14 cellular contexts compared by ENCODE assay signal in genomic region chr2:235561450-235561849, GRCh38.
DNase-seq lines count a peak whose midpoint lies in the region; ATAC-seq and TF ChIP-seq lines count a peak whose summit lies in the region.
"Had no signal": no experiment of that assay in that cellular context is flagged by ENCODE, and none has a peak within 500 bp of the region (broad histone marks: within the 10 kb centered on the region; RNA-seq: fewer than 3 reads in every experiment).

No MANE protein-coding gene starts in this region.

- ATAC-seq in HG02970 (IDR thresholded peaks at IDR 0.05; ENCODE audit: low FRiP score, unreplicated experiment) (no peak), foreskin keratinocyte (no peak)

- no peaks in the 10 kb centered on the region for H3K27me3 Mint-ChIP-seq in osteocyte (ENCODE audit: unreplicated experiment)
- H3K27me3 Mint-ChIP-seq: CD4-positive, CD25-positive, alpha-beta regulatory T cell had no signal

- peak overlapping the region; percentile 19 for H3K27ac Mint-ChIP-seq in osteocyte (ENCODE audit: unreplicated experiment)
- H3K27ac Mint-ChIP-seq: CD4-positive, CD25-positive, alpha-beta regulatory T cell had no signal

- H3K27me3 ChIP-seq in BLaER1 treated with 17β-estradiol and CSF1 and Interleukin-3, amounts not matched to agents 10 nM and 100 nM = peaks cover 0 to 35% (median 0%) of the 10 kb centered on the region in 11 experiments; a peak in 6 of 22 replicates
- no peaks in the 10 kb centered on the region for H3K27me3 ChIP-seq in foreskin keratinocyte

- H3K36me3 Mint-ChIP-seq in osteocyte (ENCODE audit: unreplicated experiment) = no peaks in the 10 kb centered on the region
- H3K36me3 Mint-ChIP-seq: CD4-positive, CD25-positive, alpha-beta regulatory T cell had no signal

- H3K4me3 Mint-ChIP-seq in osteocyte (ENCODE audit: unreplicated experiment) = no peak overlapping the region
- H3K4me3 Mint-ChIP-seq: CD4-positive, CD25-positive, alpha-beta regulatory T cell had no signal

- peaks cover 65 to 100% (median 91%) of the 10 kb centered on the region in 11 experiments; a peak in 21 of 22 replicates for H4K20me1 ChIP-seq in BLaER1 treated with 17β-estradiol and CSF1 and Interleukin-3, amounts not matched to agents 10 nM and 100 nM

- no peak overlapping the region for H3K4me3 ChIP-seq in BLaER1 treated with 17β-estradiol and CSF1 and Interleukin-3, amounts not matched to agents 10 nM and 100 nM
- no peak overlapping the region for H3K4me3 ChIP-seq in epithelial cell of esophagus (ENCODE audit: low read length)

- H3K9me3 Mint-ChIP-seq in osteocyte (ENCODE audit: unreplicated experiment) = no peaks in the 10 kb centered on the region
- H3K9me3 Mint-ChIP-seq: CD4-positive, CD25-positive, alpha-beta regulatory T cell had no signal

- peaks cover 28 to 86% (median 83%) of the 10 kb centered on the region in 10 experiments for H3K4me1 ChIP-seq in BLaER1 treated with 17β-estradiol and CSF1 and Interleukin-3, amounts not matched to agents 10 nM and 100 nM
- H3K4me1 ChIP-seq in foreskin keratinocyte = no peaks in the 10 kb centered on the region

- no peak overlapping the region for H3K27ac ChIP-seq in BLaER1 treated with 17β-estradiol and CSF1 and Interleukin-3, amounts not matched to agents 10 nM and 100 nM
- no peak overlapping the region for H3K27ac ChIP-seq in foreskin keratinocyte
- H3K27ac ChIP-seq: RWPE1 had no signal

- H3K4me1 Mint-ChIP-seq in osteocyte (ENCODE audit: unreplicated experiment) = peaks cover 40% of the 10 kb centered on the region
- H3K4me1 Mint-ChIP-seq: CD4-positive, CD25-positive, alpha-beta regulatory T cell had no signal

- H3K36me3 ChIP-seq in BLaER1 treated with 17β-estradiol and CSF1 and Interleukin-3, amounts not matched to agents 10 nM and 100 nM = no peaks in the 10 kb centered on the region

- no peak overlapping the region for H3K9ac ChIP-seq in BLaER1 treated with 17β-estradiol and CSF1 and Interleukin-3, amounts not matched to agents 10 nM and 100 nM

- no peak for TF ChIP-seq CTCF in epithelial cell of esophagus (IDR thresholded peaks at IDR 0.05; ENCODE audit: insufficient read depth, low read depth, low read length, missing control alignments)
- TF ChIP-seq CTCF in osteocyte (IDR thresholded peaks at IDR 0.05) = no peak
- TF ChIP-seq CTCF in foreskin keratinocyte (conservative IDR thresholded peaks at IDR 0.05) = no peak

- H3K4me2 ChIP-seq in BLaER1 treated with 17β-estradiol and CSF1 and Interleukin-3, amounts not matched to agents 10 nM and 100 nM = peak overlapping the region in 9 of 11 experiments; percentile 58 to 99 (median 96); a peak in 18 of 22 replicates

- DNase-seq in NCI-H69 (lab: John Stamatoyannopoulos, UW) (peak; percentile 17), epithelial cell of esophagus (ENCODE audit: low read depth) (peak; percentile 7), osteocyte (ENCODE audit: extremely low spot score, unreplicated experiment) (no peak), foreskin keratinocyte (no peak), NCI-H2171 (lab: John Stamatoyannopoulos, UW) (no peak), NCI-H345 (lab: John Stamatoyannopoulos, UW) (no peak)
- DNase-seq: CD4-positive, CD25-positive, alpha-beta regulatory T cell; IMR-90; NCI-H187 treated with DMSO at 0.1 percent for 48 hours; NCI-H2171 treated with DMSO at 0.1 percent for 48 hours; NCI-H524 had no signal

- no peaks in the 10 kb centered on the region for H3K9me3 ChIP-seq in BLaER1 treated with 17β-estradiol and CSF1 and Interleukin-3, amounts not matched to agents 10 nM and 100 nM (replicated peaks in 1 of 11)

Comparison
In these comparisons a context has a peak if more than half of its experiments do, and no peak if none do; other contexts are left out.
1. DNase-seq: peak in NCI-H69 (single experiment) and epithelial cell of esophagus (single experiment); none in osteocyte (single experiment), foreskin keratinocyte (0 of 2), NCI-H2171 (single experiment) and NCI-H345 (single experiment).